ENCODE assay signal across 8 cellular contexts in genomic region chr14:93984987-93985410, GRCh38. TPM values are rescaled to one million over a fixed set of nuclear protein-coding genes. Genes with fewer than 3 reads are reported as not detected.
DNase-seq lines count a peak whose midpoint lies in the region; ATAC-seq and TF ChIP-seq lines count a peak whose summit lies in the region.

No MANE protein-coding gene starts in this region.

- TF ChIP-seq CTCF in NB4 (IDR thresholded peaks at IDR 0.05; ENCODE audit: low read depth, low read length) (peak; percentile 65), endothelial cell (IDR thresholded peaks at IDR 0.05; ENCODE audit: unreplicated experiment) (no peak), osteocyte (IDR thresholded peaks at IDR 0.05) (peak; percentile 25)

- DNase-seq in ELR (ENCODE audit: low read depth) (peak; percentile 84), NB4 (ENCODE audit: low read depth) (peak; percentile 75), endothelial cell (ENCODE audit: low spot score) (peak; percentile 49), osteocyte (ENCODE audit: extremely low spot score, unreplicated experiment) (no peak), SKM-1 (lab: John Stamatoyannopoulos, UW; ENCODE audit: unreplicated experiment) (no peak)

- H3K27ac Mint-ChIP-seq in endothelial cell (ENCODE audit: unreplicated experiment) (no peak overlapping the region), osteocyte (ENCODE audit: unreplicated experiment) (no peak overlapping the region)

- H3K9me3 Mint-ChIP-seq in endothelial cell (ENCODE audit: unreplicated experiment) (no peaks in the 10 kb centered on the region), osteocyte (ENCODE audit: unreplicated experiment) (no peaks in the 10 kb centered on the region)

- H3K36me3 Mint-ChIP-seq in endothelial cell (ENCODE audit: low read depth, unreplicated experiment), result no peaks in the 10 kb centered on the region
- no peaks in the 10 kb centered on the region for H3K36me3 Mint-ChIP-seq in osteocyte (ENCODE audit: unreplicated experiment)

- H3K27me3 Mint-ChIP-seq in endothelial cell (ENCODE audit: unreplicated experiment) (peaks cover 6% of the 10 kb centered on the region), osteocyte (ENCODE audit: unreplicated experiment) (peaks cover 10% of the 10 kb centered on the region)

- TF ChIP-seq POLR2A in NB4 (IDR thresholded peaks at IDR 0.05; ENCODE audit: extremely low read depth, insufficient read length), result no peak

- H3K4me1 Mint-ChIP-seq in endothelial cell (ENCODE audit: unreplicated experiment) (peaks cover 13% of the 10 kb centered on the region), osteocyte (ENCODE audit: unreplicated experiment) (peaks cover 10% of the 10 kb centered on the region)

- no peak overlapping the region for H3K4me3 ChIP-seq in NB4 (ENCODE audit: low read depth, low read length)

- H3K4me3 Mint-ChIP-seq in endothelial cell (ENCODE audit: unreplicated experiment), result no peak overlapping the region
- H3K4me3 Mint-ChIP-seq in osteocyte (ENCODE audit: unreplicated experiment), result no peak overlapping the region

- ATAC-seq in HG03175 (IDR thresholded peaks at IDR 0.05; ENCODE audit: unreplicated experiment), result no peak
- no peak for ATAC-seq in GM19351 (IDR thresholded peaks at IDR 0.05; ENCODE audit: unreplicated experiment)
- no peak for ATAC-seq in HG02938 (IDR thresholded peaks at IDR 0.05; ENCODE audit: unreplicated experiment)

RNA-seq across cellular contexts. Expression of gene ASB2, which starts 8.6 kb away (rescaled TPM):
- not detected for total RNA-seq in endothelial cell (ENCODE audit: unreplicated experiment)
- total RNA-seq in osteocyte, result 0.34 and 0.38 TPM in 2 replicates

RNA-seq across cellular contexts. Expression of gene CCDC197, which starts 12.1 kb away (rescaled TPM):
- total RNA-seq in endothelial cell (ENCODE audit: unreplicated experiment), result not detected
- not detected in 2 replicates for total RNA-seq in osteocyte

RNA-seq across cellular contexts. Expression of gene OTUB2, which starts 41.1 kb away (rescaled TPM):
- total RNA-seq in endothelial cell (ENCODE audit: unreplicated experiment) (2.3 TPM), osteocyte (1.3 TPM in 2 replicates)

RNA-seq across cellular contexts. Expression of gene FAM181A, which starts 57.9 kb away (rescaled TPM):
- not detected for total RNA-seq in endothelial cell (ENCODE audit: unreplicated experiment)
- total RNA-seq in osteocyte, result not detected in 2 replicates

Comparison
In these comparisons a context has a peak if more than half of its experiments do, and no peak if none do; other contexts are left out.
1. DNase-seq: peak in ELR (single experiment), NB4 (single experiment) and endothelial cell (single experiment); none in osteocyte (single experiment) and SKM-1 (single experiment).